ENCODE assay signal across 27 cellular contexts in genomic region chr7:131720703-131721102, GRCh38.
"Had no signal": no experiment of that assay in that cellular context is flagged by ENCODE, and none has a peak within 500 bp of the region (broad histone marks: within the 10 kb centered on the region; RNA-seq: fewer than 3 reads in every experiment).

No MANE protein-coding gene starts in this region.

- H3K9me3 Mint-ChIP-seq: nephron, neural crest cell had no signal

- H3K79me2 ChIP-seq: parathyroid adenoma had no signal

- H3K4me3 Mint-ChIP-seq: immature natural killer cell; naive thymus-derived CD8-positive, alpha-beta T cell; nephron; neural crest cell; stimulated activated naive B cell treated with anti-CD40 and anti-IgM and Interleukin-4, amounts not matched to agents 10 μg/mL and 1 μg/mL and 100 μg/mL, for 72 hours had no signal

- H3K9me3 ChIP-seq: left lung, lower lobe of right lung, psoas muscle, stomach, testis, thyroid gland, transverse colon, uterus had no signal

- H3K4me1 ChIP-seq: left lung, lower lobe of right lung, parathyroid adenoma, psoas muscle, stomach, testis, thyroid gland, transverse colon, uterus had no signal

- H3K36me3 Mint-ChIP-seq: immature natural killer cell; naive thymus-derived CD8-positive, alpha-beta T cell had no signal

- H3K4me3 ChIP-seq: left lung, lower lobe of right lung, psoas muscle, skin epidermis, stomach, testis, thyroid gland, transverse colon, uterus had no signal

- H3K9ac ChIP-seq: parathyroid adenoma had no signal

- ATAC-seq: left colon; left lung; lower lobe of right lung; naive thymus-derived CD8-positive, alpha-beta T cell; psoas muscle; sciatic nerve; stimulated activated naive B cell treated with anti-CD40 and anti-IgM and Interleukin-4, amounts not matched to agents 10 μg/mL and 1 μg/mL and 100 μg/mL, for 72 hours; stimulated activated naive CD8-positive, alpha-beta T cell treated with anti-CD3 and anti-CD28 coated beads, Interleukin-15, Interleukin-2, amounts not matched to agents 100 U/mL and 50 U/mL, for 24 hours had no signal

- H2AFZ ChIP-seq: parathyroid adenoma had no signal

- H3K4me1 Mint-ChIP-seq: immature natural killer cell; naive thymus-derived CD8-positive, alpha-beta T cell; nephron; stimulated activated naive B cell treated with anti-CD40 and anti-IgM and Interleukin-4, amounts not matched to agents 10 μg/mL and 1 μg/mL and 100 μg/mL, for 72 hours had no signal

- H3K27ac Mint-ChIP-seq: immature natural killer cell; nephron; stimulated activated naive B cell treated with anti-CD40 and anti-IgM and Interleukin-4, amounts not matched to agents 10 μg/mL and 1 μg/mL and 100 μg/mL, for 72 hours had no signal

- H3K27me3 ChIP-seq: stomach, testis, thyroid gland, transverse colon, uterus had no signal

- DNase-seq: hypothalamus; immature natural killer cell; kidney; left colon; left lung; lower lobe of right lung; mammary epithelial cell; mesenchymal stem cell; naive thymus-derived CD8-positive, alpha-beta T cell; nucleus accumbens; psoas muscle; stimulated activated CD4-positive, alpha-beta T cell treated with anti-CD3 and anti-CD28 coated beads, Interleukin-12 subunit alpha, Interleukin-12 subunit beta, amount 100 ng/mL, for 4 hours; stimulated activated CD4-positive, alpha-beta T cell treated with anti-CD3 and anti-CD28 coated beads, Interleukin-15, amount 100 ng/mL, for 24 hours; stimulated activated CD4-positive, alpha-beta T cell treated with anti-CD3 and anti-CD28 coated beads, Interleukin-2, amount 100 ng/mL, for 24 hours; stimulated activated CD4-positive, alpha-beta T cell treated with anti-CD3 and anti-CD28 coated beads, Interleukin-4, amount 100 ng/mL, for 1 hour; stimulated activated naive B cell treated with anti-CD40 and anti-IgM and Interleukin-4, amounts not matched to agents 10 μg/mL and 1 μg/mL and 100 μg/mL, for 72 hours; stimulated activated naive CD8-positive, alpha-beta T cell treated with anti-CD3 and anti-CD28 coated beads, Interleukin-15, Interleukin-2, amounts not matched to agents 100 U/mL and 50 U/mL, for 24 hours; stomach; testis; thyroid gland; transverse colon; uterus had no signal

- H3K27ac ChIP-seq: left lung, lower lobe of right lung, parathyroid adenoma, psoas muscle, skin epidermis, stomach, testis, thyroid gland, transverse colon, uterus had no signal

- H3K36me3 ChIP-seq: left lung, lower lobe of right lung, stomach, thyroid gland, transverse colon, uterus had no signal
